Comparison of ENCODE assay signal across 11 cellular contexts in genomic region chr1:150552692-150553278, GRCh38. TPM values are rescaled to one million over a fixed set of nuclear protein-coding genes. Genes with fewer than 3 reads are reported as not detected.
A peak's percentile ranks its signal among the peaks of the same experiment; 100 is the strongest.
DNase-seq lines count a peak whose midpoint lies in the region; ATAC-seq and TF ChIP-seq lines count a peak whose summit lies in the region.
"Had no signal": no experiment of that assay in that cellular context is flagged by ENCODE, and none has a peak within 500 bp of the region (broad histone marks: within the 10 kb centered on the region; RNA-seq: fewer than 3 reads in every experiment).

No MANE protein-coding gene starts in this region.

- H3K27ac ChIP-seq in cingulate gyrus (ENCODE audit: low read depth, low read length) = peak overlapping the region; percentile 39
- H3K27ac ChIP-seq in thyroid gland = peak overlapping the region in 2 of 3 donors; percentile 74 to 85

- no peaks in the 10 kb centered on the region for H3K27me3 ChIP-seq in thyroid gland

- H3K36me3 ChIP-seq in thyroid gland = no peaks in the 10 kb centered on the region

- H3K36me3 Mint-ChIP-seq in T-helper 1 cell treated with Interleukin-12 subunit alpha and Interleukin-12 subunit beta and Interleukin-4 antibody, amounts not matched to agents 30 μg/mL and 1 μg/mL, for 36 hours (ENCODE audit: low read depth) = peaks cover 5% of the 10 kb centered on the region
- H3K36me3 Mint-ChIP-seq in mesothelial cell of epicardium = peaks cover 2% of the 10 kb centered on the region
- H3K36me3 Mint-ChIP-seq in naive thymus-derived CD8-positive, alpha-beta T cell = no peaks in the 10 kb centered on the region

- POLR2A ChIA-PET in naive thymus-derived CD8-positive, alpha-beta T cell (lab: Charles Lee) = interaction anchor here (1.0 kb wide), 1 partner anchor 75 kb away, joined by 3 read pairs; no protein-coding TSS in a partner anchor

- peaks cover 21% of the 10 kb centered on the region for H3K4me1 Mint-ChIP-seq in T-helper 1 cell treated with Interleukin-12 subunit alpha and Interleukin-12 subunit beta and Interleukin-4 antibody, amounts not matched to agents 30 μg/mL and 1 μg/mL, for 36 hours (ENCODE audit: low read depth)
- peaks cover 34% of the 10 kb centered on the region for H3K4me1 Mint-ChIP-seq in mesothelial cell of epicardium
- peaks cover 7 to 30% (median 24%) of the 10 kb centered on the region in 4 donors for H3K4me1 Mint-ChIP-seq in naive thymus-derived CD8-positive, alpha-beta T cell

- no peak for TF ChIP-seq POLR2A in thyroid gland (IDR thresholded peaks at IDR 0.05)

- peaks cover 6 to 40% of the 10 kb centered on the region in 2 donors for H3K4me1 ChIP-seq in thyroid gland

- DNase-seq in T-helper 1 cell = no peak
- no peak for DNase-seq in mesothelial cell of epicardium (ENCODE audit: low spot score in 2 of 2, unreplicated experiment in 2 of 2)
- DNase-seq in thyroid gland = no peak
- DNase-seq in HuH-7.5 (ENCODE audit: low spot score) = no peak
- no peak for DNase-seq in naive thymus-derived CD8-positive, alpha-beta T cell
- DNase-seq: activated CD4-positive, alpha-beta T cell treated with anti-CD3 and anti-CD28 coated beads, Interleukin-2, amount 50 U/mL, for 1 hour; NCI-H2107 had no signal

- no peak overlapping the region for H3K4me3 ChIP-seq in thyroid gland (replicated peaks in 1 of 3)

- TF ChIP-seq CTCF in mesothelial cell of epicardium (IDR thresholded peaks at IDR 0.05; ENCODE audit: unreplicated experiment) (no peak), thyroid gland (IDR thresholded peaks at IDR 0.05) (no peak)

- H3K4me3 Mint-ChIP-seq in T-helper 1 cell treated with Interleukin-12 subunit alpha and Interleukin-12 subunit beta and Interleukin-4 antibody, amounts not matched to agents 30 μg/mL and 1 μg/mL, for 36 hours = no peak overlapping the region
- H3K4me3 Mint-ChIP-seq in mesothelial cell of epicardium = no peak overlapping the region
- H3K4me3 Mint-ChIP-seq in naive thymus-derived CD8-positive, alpha-beta T cell = peak overlapping the region in 3 of 10 donors; percentile 18 to 56 (median 28)

- no peak for ATAC-seq in naive thymus-derived CD8-positive, alpha-beta T cell
- no peak for ATAC-seq in GM21390 (IDR thresholded peaks at IDR 0.05; ENCODE audit: unreplicated experiment)

- intact Hi-C loops in thyroid gland (cut with DNase I) = loop anchor here (10.0 kb wide), 1 partner anchor 442 kb away; no protein-coding TSS in a partner anchor

- 76 to 83% methylated on average over 14 to 15 of the region's 16 CpGs for WGBS in thyroid gland, 2 donors

- peak overlapping the region; percentile 47 for H3K27ac Mint-ChIP-seq in T-helper 1 cell treated with Interleukin-12 subunit alpha and Interleukin-12 subunit beta and Interleukin-4 antibody, amounts not matched to agents 30 μg/mL and 1 μg/mL, for 36 hours
- peak overlapping the region; percentile 21 for H3K27ac Mint-ChIP-seq in mesothelial cell of epicardium
- peak overlapping the region in 1 of 10 donors; percentile 40 for H3K27ac Mint-ChIP-seq in naive thymus-derived CD8-positive, alpha-beta T cell

- H3K9me3 Mint-ChIP-seq in T-helper 1 cell treated with Interleukin-12 subunit alpha and Interleukin-12 subunit beta and Interleukin-4 antibody, amounts not matched to agents 30 μg/mL and 1 μg/mL, for 36 hours = no peaks in the 10 kb centered on the region
- H3K9me3 Mint-ChIP-seq in mesothelial cell of epicardium = no peaks in the 10 kb centered on the region
- no peaks in the 10 kb centered on the region for H3K9me3 Mint-ChIP-seq in naive thymus-derived CD8-positive, alpha-beta T cell

- H3K27me3 Mint-ChIP-seq in T-helper 1 cell treated with Interleukin-12 subunit alpha and Interleukin-12 subunit beta and Interleukin-4 antibody, amounts not matched to agents 30 μg/mL and 1 μg/mL, for 36 hours (ENCODE audit: low read depth) = peaks cover 19% of the 10 kb centered on the region
- peaks cover 3% of the 10 kb centered on the region for H3K27me3 Mint-ChIP-seq in mesothelial cell of epicardium (ENCODE audit: low read depth)
- peaks cover 5 to 16% (median 7%) of the 10 kb centered on the region in 5 donors for H3K27me3 Mint-ChIP-seq in naive thymus-derived CD8-positive, alpha-beta T cell

- H3K9me3 ChIP-seq in thyroid gland = no peaks in the 10 kb centered on the region

RNA-seq across cellular contexts. Expression of gene ADAMTSL4, which starts 3.6 kb away (rescaled TPM):
- total RNA-seq in mesothelial cell of epicardium (16.1 to 18.0 TPM (median 16.6 TPM) in 3 replicates), thyroid gland (10 to 100 TPM in 1 of 4 donors, 1 to 10 TPM in 3; 2.1 to 15.7 (median 6.9) TPM)
- total RNA-seq in naive thymus-derived CD8-positive, alpha-beta T cell = under 1 TPM; 0.16 to 0.29 TPM
- under 1 TPM in 1 of 3 donors, not detected in 2; 0.32 TPM for polyA plus RNA-seq in naive thymus-derived CD8-positive, alpha-beta T cell

RNA-seq across cellular contexts. Expression of gene MCL1, which starts 26.6 kb away (rescaled TPM):
- total RNA-seq in mesothelial cell of epicardium (257 to 268 TPM (median 262 TPM) in 3 replicates), thyroid gland (100 to 1,000 TPM; 164 to 313 (median 203) TPM)
- total RNA-seq in naive thymus-derived CD8-positive, alpha-beta T cell = 100 to 1,000 TPM; 291 TPM
- polyA plus RNA-seq in naive thymus-derived CD8-positive, alpha-beta T cell = 100 to 1,000 TPM; 125 to 170 (median 146) TPM

RNA-seq across cellular contexts. Expression of gene FALEC, which starts 37.2 kb away (rescaled TPM):
- 1.2 to 1.9 TPM (median 1.7 TPM) in 3 replicates for total RNA-seq in mesothelial cell of epicardium
- not detected for total RNA-seq in thyroid gland
- total RNA-seq in naive thymus-derived CD8-positive, alpha-beta T cell = 1 to 10 TPM in 1 of 2 experiments, not detected in 1; 1.9 TPM
- 1 to 10 TPM in 1 of 3 donors, under 1 TPM in 1, not detected in 1; 0.38 to 1.3 TPM for polyA plus RNA-seq in naive thymus-derived CD8-positive, alpha-beta T cell
- total RNA-seq: bronchial epithelial cell had no signal

RNA-seq across cellular contexts. Expression of gene ECM1, which starts 44.9 kb away (rescaled TPM):
- total RNA-seq in mesothelial cell of epicardium = 4.9 to 5.0 TPM (median 4.9 TPM) in 3 replicates
- 10 to 100 TPM in 1 of 4 donors, 1 to 10 TPM in 3; 4.2 to 11.3 (median 7.0) TPM for total RNA-seq in thyroid gland
- 1 to 10 TPM; 1.5 to 1.6 TPM for total RNA-seq in naive thymus-derived CD8-positive, alpha-beta T cell
- polyA plus RNA-seq in naive thymus-derived CD8-positive, alpha-beta T cell = under 1 TPM in 1 of 3 donors, not detected in 2; 0.17 TPM
